In the genomic region with DNA sequence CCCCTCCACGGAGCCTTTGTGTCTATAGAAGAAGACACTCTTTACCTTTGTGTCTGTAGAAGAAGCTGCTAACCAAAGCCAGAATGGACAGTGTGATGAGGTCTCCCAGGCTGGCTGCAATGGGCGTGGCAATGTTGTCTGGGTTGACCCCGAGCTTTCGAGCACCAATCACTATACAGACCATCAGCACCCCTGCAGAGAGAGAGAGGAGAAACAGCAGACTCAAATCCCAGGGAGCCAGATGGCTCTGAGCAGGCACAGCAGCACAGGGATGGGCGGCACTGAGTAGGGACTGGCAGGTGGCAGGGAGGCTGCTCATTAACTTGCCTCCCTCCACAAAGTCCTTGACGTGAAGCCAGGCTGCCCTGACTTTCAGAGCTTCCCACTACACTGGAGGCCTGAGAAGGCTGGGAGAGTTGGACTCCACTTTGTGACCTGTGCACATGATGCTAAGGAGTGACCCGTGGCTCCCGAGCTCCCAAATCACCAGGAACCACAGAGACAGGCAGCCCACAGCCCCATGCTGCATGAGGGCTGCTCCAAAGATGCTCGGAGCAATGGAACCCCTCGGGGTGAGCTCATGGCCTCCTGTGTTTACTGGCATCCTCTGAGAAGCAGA, we compare ENCODE assay signal across 16 cellular contexts. TPM values are rescaled to one million over a fixed set of nuclear protein-coding genes. Genes with fewer than 3 reads are reported as not detected.
A peak's percentile ranks its signal among the peaks of the same experiment; 100 is the strongest.
DNase-seq lines count a peak whose midpoint lies in the region; ATAC-seq and TF ChIP-seq lines count a peak whose summit lies in the region.
"Had no signal": no experiment of that assay in that cellular context is flagged by ENCODE, and none has a peak within 500 bp of the region (broad histone marks: within the 10 kb centered on the region; RNA-seq: fewer than 3 reads in every experiment).

No MANE protein-coding gene starts in this region.

- H3K4me3 Mint-ChIP-seq in activated CD4-positive, alpha-beta T cell treated with anti-CD3 and anti-CD28 coated beads, Interleukin-2, amount 10 ng/mL, durations not matched to agents 24 days and 14 days = no peak overlapping the region
- H3K4me3 Mint-ChIP-seq in activated CD8-positive, alpha-beta T cell treated with anti-CD3 and anti-CD28 coated beads, Interleukin-2, amount 10 ng/mL, durations not matched to agents 7 days and 5 days = no peak overlapping the region
- H3K4me3 Mint-ChIP-seq: CD4-positive, CD25-positive, alpha-beta regulatory T cell had no signal

- H3K4me3 ChIP-seq in esophagus muscularis mucosa = no peak overlapping the region
- no peak overlapping the region for H3K4me3 ChIP-seq in upper lobe of right lung
- H3K4me3 ChIP-seq: SJCRH30 had no signal

- no peak overlapping the region for H3K27ac Mint-ChIP-seq in activated CD4-positive, alpha-beta T cell treated with anti-CD3 and anti-CD28 coated beads, Interleukin-2, amount 10 ng/mL, durations not matched to agents 24 days and 14 days
- H3K27ac Mint-ChIP-seq in activated CD8-positive, alpha-beta T cell treated with anti-CD3 and anti-CD28 coated beads, Interleukin-2, amount 10 ng/mL, durations not matched to agents 7 days and 5 days = no peak overlapping the region

- peaks cover 8 to 71% (median 43%) of the 10 kb centered on the region in 4 donors for H3K36me3 ChIP-seq in esophagus muscularis mucosa
- peaks cover 4% of the 10 kb centered on the region for H3K36me3 ChIP-seq in upper lobe of right lung
- H3K36me3 ChIP-seq: SJCRH30 had no signal

- no peaks in the 10 kb centered on the region for H3K27me3 Mint-ChIP-seq in activated CD4-positive, alpha-beta T cell treated with anti-CD3 and anti-CD28 coated beads, Interleukin-2, amount 10 ng/mL, durations not matched to agents 24 days and 14 days
- H3K27me3 Mint-ChIP-seq in activated CD8-positive, alpha-beta T cell treated with anti-CD3 and anti-CD28 coated beads, Interleukin-2, amount 10 ng/mL, durations not matched to agents 7 days and 5 days (ENCODE audit: low read depth) = no peaks in the 10 kb centered on the region
- H3K27me3 Mint-ChIP-seq: CD4-positive, CD25-positive, alpha-beta regulatory T cell had no signal

- WGBS in esophagus muscularis mucosa = 94% methylated on average over 6 of the region's 10 CpGs

- CTCF ChIA-PET in activated CD8-positive, alpha-beta T cell treated with anti-CD3 and anti-CD28 coated beads, Interleukin-2, amount 10 ng/mL, durations not matched to agents 7 days and 5 days (lab: Charles Lee) = no interaction called here

- TF ChIP-seq CTCF in esophagus muscularis mucosa (IDR thresholded peaks at IDR 0.05) = no peak
- TF ChIP-seq CTCF in upper lobe of right lung (IDR thresholded peaks at IDR 0.05) = no peak

- H3K9me3 ChIP-seq in esophagus muscularis mucosa (peaks cover 0 to under 1% (median 0%) of the 10 kb centered on the region in 4 donors), upper lobe of right lung (no peaks in the 10 kb centered on the region)

- no peak overlapping the region for H3K27ac ChIP-seq in esophagus muscularis mucosa (replicated peaks in 1 of 4)
- H3K27ac ChIP-seq in upper lobe of right lung = no peak overlapping the region
- H3K27ac ChIP-seq: RWPE1, SJCRH30 had no signal

- H3K4me1 Mint-ChIP-seq in activated CD4-positive, alpha-beta T cell treated with anti-CD3 and anti-CD28 coated beads, Interleukin-2, amount 10 ng/mL, durations not matched to agents 24 days and 14 days = peaks cover 6% of the 10 kb centered on the region
- peaks cover 14% of the 10 kb centered on the region for H3K4me1 Mint-ChIP-seq in activated CD8-positive, alpha-beta T cell treated with anti-CD3 and anti-CD28 coated beads, Interleukin-2, amount 10 ng/mL, durations not matched to agents 7 days and 5 days (ENCODE audit: low read depth)

- TF ChIP-seq EP300 in esophagus muscularis mucosa (IDR thresholded peaks at IDR 0.05) = no peak

- ATAC-seq in upper lobe of right lung = no peak
- no peak for ATAC-seq in activated CD8-positive, alpha-beta T cell treated with anti-CD3 and anti-CD28 coated beads, Interleukin-2, amount 10 ng/mL, durations not matched to agents 7 days and 5 days
- ATAC-seq: HCT116 had no signal

- H3K27me3 ChIP-seq in esophagus muscularis mucosa (no peaks in the 10 kb centered on the region), upper lobe of right lung (no peaks in the 10 kb centered on the region)
- H3K27me3 ChIP-seq: SJCRH30 had no signal

- H3K36me3 Mint-ChIP-seq in activated CD4-positive, alpha-beta T cell treated with anti-CD3 and anti-CD28 coated beads, Interleukin-2, amount 10 ng/mL, durations not matched to agents 24 days and 14 days (ENCODE audit: low read depth) = peaks cover 7% of the 10 kb centered on the region
- H3K36me3 Mint-ChIP-seq in activated CD8-positive, alpha-beta T cell treated with anti-CD3 and anti-CD28 coated beads, Interleukin-2, amount 10 ng/mL, durations not matched to agents 7 days and 5 days (ENCODE audit: low read depth) = peaks cover 11% of the 10 kb centered on the region

- peaks cover 7% of the 10 kb centered on the region for H3K9me3 Mint-ChIP-seq in activated CD4-positive, alpha-beta T cell treated with anti-CD3 and anti-CD28 coated beads, Interleukin-2, amount 10 ng/mL, durations not matched to agents 24 days and 14 days
- H3K9me3 Mint-ChIP-seq in activated CD8-positive, alpha-beta T cell treated with anti-CD3 and anti-CD28 coated beads, Interleukin-2, amount 10 ng/mL, durations not matched to agents 7 days and 5 days (ENCODE audit: insufficient read depth) = peaks cover 7% of the 10 kb centered on the region

- DNase-seq in activated CD4-positive, alpha-beta T cell treated with anti-CD3 and anti-CD28 coated beads, Interleukin-2, amount 10 ng/mL, durations not matched to agents 24 days and 14 days = peak; percentile 34
- DNase-seq in activated CD4-positive, alpha-beta T cell treated with anti-CD3 and anti-CD28 coated beads, Interleukin-2, amount 50 U/mL, for 1 hour = no peak
- peak; percentile 96 to 99 for DNase-seq in NCI-H524 (lab: John Stamatoyannopoulos, UW)
- DNase-seq in esophagus muscularis mucosa (ENCODE audit: extremely low spot score) = peak; percentile 80
- peak; percentile 46 for DNase-seq in upper lobe of right lung
- DNase-seq in activated CD8-positive, alpha-beta T cell treated with anti-CD3 and anti-CD28 coated beads, Interleukin-2, amount 10 ng/mL, durations not matched to agents 7 days and 5 days = no peak
- DNase-seq in NCI-H510A (lab: John Stamatoyannopoulos, UW) = no peak
- DNase-seq in NCI-H510A treated with DMSO at 0.1 percent for 48 hours (lab: John Stamatoyannopoulos, UW) = no peak
- DNase-seq: CD4-positive, CD25-positive, alpha-beta regulatory T cell; Kasumi-1; MV-4-11; NCI-H1436; NCI-H2107; SJCRH30 had no signal

- H3K4me1 ChIP-seq in esophagus muscularis mucosa (peaks cover 0 to 3% (median 0%) of the 10 kb centered on the region in 4 donors), upper lobe of right lung (no peaks in the 10 kb centered on the region)
- H3K4me1 ChIP-seq: SJCRH30 had no signal

- intact Hi-C loops in activated CD4-positive, alpha-beta T cell treated with anti-CD3 and anti-CD28 coated beads, Interleukin-2, amount 10 ng/mL, durations not matched to agents 24 days and 14 days (cut with micrococcal nuclease) = no loop called here
- intact Hi-C loops in esophagus muscularis mucosa (cut with DNase I) (no loop called here), upper lobe of right lung (cut with DNase I) (no loop called here)

- no peak for TF ChIP-seq POLR2A in esophagus muscularis mucosa (IDR thresholded peaks at IDR 0.05; ENCODE audit: low read depth)

- POLR2A ChIA-PET in activated CD8-positive, alpha-beta T cell treated with anti-CD3 and anti-CD28 coated beads, Interleukin-2, amount 10 ng/mL, durations not matched to agents 7 days and 5 days (lab: Charles Lee) = no interaction called here

RNA-seq across cellular contexts. Expression of a gene that starts 53.9 kb away (rescaled TPM):
- total RNA-seq in activated CD4-positive, alpha-beta T cell treated with anti-CD3 and anti-CD28 coated beads, Interleukin-2, amount 10 ng/mL, durations not matched to agents 24 days and 14 days = not detected in 2 replicates
- total RNA-seq in esophagus muscularis mucosa (under 1 TPM in 1 of 4 donors, not detected in 3; 0.52 TPM), upper lobe of right lung (not detected)
- total RNA-seq in activated CD8-positive, alpha-beta T cell treated with anti-CD3 and anti-CD28 coated beads, Interleukin-2, amount 10 ng/mL, durations not matched to agents 7 days and 5 days = not detected
- total RNA-seq: CD4-positive, CD25-positive, alpha-beta regulatory T cell; SJCRH30 had no signal

Comparison
In these comparisons a context has a peak if more than half of its experiments do, and no peak if none do; other contexts are left out.
1. DNase-seq: peak in activated CD4-positive, alpha-beta T cell treated with anti-CD3 and anti-CD28 coated beads, Interleukin-2, amount 10 ng/mL, durations not matched to agents 24 days and 14 days (single experiment), NCI-H524 (2 of 2), esophagus muscularis mucosa (single experiment) and upper lobe of right lung (single experiment); none in activated CD4-positive, alpha-beta T cell treated with anti-CD3 and anti-CD28 coated beads, Interleukin-2, amount 50 U/mL, for 1 hour (single experiment), activated CD8-positive, alpha-beta T cell treated with anti-CD3 and anti-CD28 coated beads, Interleukin-2, amount 10 ng/mL, durations not matched to agents 7 days and 5 days (single experiment), NCI-H510A (single experiment) and NCI-H510A treated with DMSO at 0.1 percent for 48 hours (single experiment).